1 cellular context compared by ENCODE assay signal in the genomic region with DNA sequence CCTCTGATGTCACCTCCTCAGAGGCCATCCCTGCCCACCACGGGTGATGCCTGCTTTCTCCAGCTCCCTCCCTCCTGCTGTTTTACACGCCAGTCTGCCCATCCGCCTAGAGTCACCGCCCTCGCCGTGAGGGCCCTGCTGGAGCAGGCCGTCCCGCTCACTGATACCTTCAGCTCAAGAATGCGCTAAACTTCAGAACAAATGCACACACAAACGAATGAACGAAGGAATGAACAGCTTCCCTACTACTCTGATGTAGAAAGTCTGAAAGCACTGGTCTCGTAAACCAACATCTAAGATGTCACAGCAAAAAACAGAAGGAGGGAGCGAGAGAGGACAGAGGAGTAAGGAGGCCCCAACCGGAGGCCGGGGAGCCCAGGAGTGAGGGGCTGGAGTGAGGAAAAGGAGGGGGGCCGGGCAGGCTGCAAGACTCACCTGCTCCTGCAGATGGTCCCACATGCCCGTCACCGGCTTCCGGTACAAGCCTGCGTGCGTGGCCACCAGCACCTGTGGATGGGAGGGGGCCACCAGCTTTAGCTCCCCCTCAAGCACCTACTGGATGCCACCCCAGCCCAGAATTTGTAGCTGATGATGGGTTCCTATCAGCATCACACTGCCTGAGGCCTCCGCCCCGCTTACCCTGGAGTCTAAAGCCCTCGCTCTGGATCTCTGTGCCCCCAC.
TF ChIP-seq lines count a peak whose summit lies in the region.

No MANE protein-coding gene starts in this region.

TF ChIP-seq in HCT116, 20 proteins besides CTCF, POLR2A, EP300 and RAD21:
- TF ChIP-seq SP1 (IDR thresholded peaks at IDR 0.05; ENCODE audit: low read depth): no peak
- TF ChIP-seq TCF7L2 (IDR thresholded peaks at IDR 0.05; ENCODE audit: borderline replicate concordance, extremely low read depth, insufficient read depth, insufficient read length): no peak
- TF ChIP-seq, protein P1, sequence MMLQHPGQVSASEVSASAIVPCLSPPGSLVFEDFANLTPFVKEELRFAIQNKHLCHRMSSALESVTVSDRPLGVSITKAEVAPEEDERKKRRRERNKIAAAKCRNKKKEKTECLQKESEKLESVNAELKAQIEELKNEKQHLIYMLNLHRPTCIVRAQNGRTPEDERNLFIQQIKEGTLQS (IDR thresholded peaks at IDR 0.05): no peak
- TF ChIP-seq EZH2 (IDR thresholded peaks at IDR 0.05): no peak
- TF ChIP-seq YY1 (IDR thresholded peaks at IDR 0.05; ENCODE audit: extremely low read depth, insufficient replicate concordance, low read depth, low read length): no peak
- no peak for TF ChIP-seq EZH2phosphoT487 (IDR thresholded peaks at IDR 0.05; ENCODE audit: borderline replicate concordance)
- TF ChIP-seq POLR2AphosphoS5 (IDR thresholded peaks at IDR 0.05; ENCODE audit: low read depth, low read length): no peak
- TF ChIP-seq EGR1 (IDR thresholded peaks at IDR 0.05; ENCODE audit: low read depth): no peak
- no peak for TF ChIP-seq SRF (IDR thresholded peaks at IDR 0.05; ENCODE audit: low read depth)
- TF ChIP-seq ZFX (IDR thresholded peaks at IDR 0.05): no peak
- TF ChIP-seq, protein P2, sequence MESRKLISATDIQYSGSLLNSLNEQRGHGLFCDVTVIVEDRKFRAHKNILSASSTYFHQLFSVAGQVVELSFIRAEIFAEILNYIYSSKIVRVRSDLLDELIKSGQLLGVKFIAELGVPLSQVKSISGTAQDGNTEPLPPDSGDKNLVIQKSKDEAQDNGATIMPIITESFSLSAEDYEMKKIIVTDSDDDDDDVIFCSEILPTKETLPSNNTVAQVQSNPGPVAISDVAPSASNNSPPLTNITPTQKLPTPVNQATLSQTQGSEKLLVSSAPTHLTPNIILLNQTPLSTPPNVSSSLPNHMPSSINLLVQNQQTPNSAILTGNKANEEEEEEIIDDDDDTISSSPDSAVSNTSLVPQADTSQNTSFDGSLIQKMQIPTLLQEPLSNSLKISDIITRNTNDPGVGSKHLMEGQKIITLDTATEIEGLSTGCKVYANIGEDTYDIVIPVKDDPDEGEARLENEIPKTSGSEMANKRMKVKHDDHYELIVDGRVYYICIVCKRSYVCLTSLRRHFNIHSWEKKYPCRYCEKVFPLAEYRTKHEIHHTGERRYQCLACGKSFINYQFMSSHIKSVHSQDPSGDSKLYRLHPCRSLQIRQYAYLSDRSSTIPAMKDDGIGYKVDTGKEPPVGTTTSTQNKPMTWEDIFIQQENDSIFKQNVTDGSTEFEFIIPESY (IDR thresholded peaks at IDR 0.05; ENCODE audit: extremely low read depth, insufficient replicate concordance, low read length): no peak
- TF ChIP-seq CEBPB (IDR thresholded peaks at IDR 0.05; ENCODE audit: low read depth): no peak
